Comparison of ENCODE assay signal across 1 cellular context in genomic region chr20:36587388-36588136, GRCh38.
TF ChIP-seq lines count a peak whose summit lies in the region.

No MANE protein-coding gene starts in this region.

TF ChIP-seq in GM23338, 12 proteins besides CTCF, POLR2A, EP300 and RAD21 (continued from another document):
- TF ChIP-seq REST (IDR thresholded peaks at IDR 0.05; ENCODE audit: unreplicated experiment) (no peak), POLR2AphosphoS5 (IDR thresholded peaks at IDR 0.05; ENCODE audit: low read depth) (no peak), ZNF462 (CRISPR knock-in tag; IDR thresholded peaks at IDR 0.05) (no peak), JUNB (IDR thresholded peaks at IDR 0.05; ENCODE audit: unreplicated experiment) (no peak)
